1 cellular context compared by ENCODE assay signal in the genomic region with DNA sequence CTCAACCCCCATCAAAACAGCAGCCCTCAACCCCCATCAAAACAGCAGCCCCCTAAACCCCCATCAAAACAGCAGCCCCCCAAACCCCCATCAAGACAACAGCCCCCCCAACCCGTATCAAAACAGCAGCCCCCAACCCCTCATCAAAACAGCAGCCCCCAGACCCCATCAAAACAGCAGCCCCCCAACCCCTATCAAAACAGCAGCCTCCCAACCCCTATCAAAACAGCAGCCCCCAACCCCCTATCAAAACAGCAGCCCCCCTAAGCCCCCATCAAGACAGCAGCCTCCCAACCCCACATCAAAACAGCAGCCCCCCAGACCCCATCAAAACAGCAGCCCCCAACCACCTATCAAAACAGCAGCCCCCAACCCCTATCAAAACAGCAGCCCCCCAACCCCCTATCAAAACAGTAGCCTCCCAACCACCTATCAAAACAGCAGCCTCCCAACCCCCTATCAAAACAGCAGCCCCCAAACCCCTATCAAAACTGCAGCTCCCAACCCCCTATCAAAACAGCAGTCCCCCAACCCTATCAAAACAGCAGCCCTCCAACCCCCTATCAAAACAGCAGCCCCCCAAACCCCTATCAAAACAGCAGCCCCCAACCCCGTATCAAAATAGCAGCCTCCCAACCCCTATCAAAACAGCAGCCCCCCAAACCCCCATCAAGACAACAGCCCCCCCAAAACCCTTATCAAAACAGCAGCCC.
TF ChIP-seq lines count a peak whose summit lies in the region.

No MANE protein-coding gene starts in this region.

TF ChIP-seq in A549, 52 proteins besides CTCF, POLR2A, EP300 and RAD21 (continued from another document):
- TF ChIP-seq, protein P1, sequence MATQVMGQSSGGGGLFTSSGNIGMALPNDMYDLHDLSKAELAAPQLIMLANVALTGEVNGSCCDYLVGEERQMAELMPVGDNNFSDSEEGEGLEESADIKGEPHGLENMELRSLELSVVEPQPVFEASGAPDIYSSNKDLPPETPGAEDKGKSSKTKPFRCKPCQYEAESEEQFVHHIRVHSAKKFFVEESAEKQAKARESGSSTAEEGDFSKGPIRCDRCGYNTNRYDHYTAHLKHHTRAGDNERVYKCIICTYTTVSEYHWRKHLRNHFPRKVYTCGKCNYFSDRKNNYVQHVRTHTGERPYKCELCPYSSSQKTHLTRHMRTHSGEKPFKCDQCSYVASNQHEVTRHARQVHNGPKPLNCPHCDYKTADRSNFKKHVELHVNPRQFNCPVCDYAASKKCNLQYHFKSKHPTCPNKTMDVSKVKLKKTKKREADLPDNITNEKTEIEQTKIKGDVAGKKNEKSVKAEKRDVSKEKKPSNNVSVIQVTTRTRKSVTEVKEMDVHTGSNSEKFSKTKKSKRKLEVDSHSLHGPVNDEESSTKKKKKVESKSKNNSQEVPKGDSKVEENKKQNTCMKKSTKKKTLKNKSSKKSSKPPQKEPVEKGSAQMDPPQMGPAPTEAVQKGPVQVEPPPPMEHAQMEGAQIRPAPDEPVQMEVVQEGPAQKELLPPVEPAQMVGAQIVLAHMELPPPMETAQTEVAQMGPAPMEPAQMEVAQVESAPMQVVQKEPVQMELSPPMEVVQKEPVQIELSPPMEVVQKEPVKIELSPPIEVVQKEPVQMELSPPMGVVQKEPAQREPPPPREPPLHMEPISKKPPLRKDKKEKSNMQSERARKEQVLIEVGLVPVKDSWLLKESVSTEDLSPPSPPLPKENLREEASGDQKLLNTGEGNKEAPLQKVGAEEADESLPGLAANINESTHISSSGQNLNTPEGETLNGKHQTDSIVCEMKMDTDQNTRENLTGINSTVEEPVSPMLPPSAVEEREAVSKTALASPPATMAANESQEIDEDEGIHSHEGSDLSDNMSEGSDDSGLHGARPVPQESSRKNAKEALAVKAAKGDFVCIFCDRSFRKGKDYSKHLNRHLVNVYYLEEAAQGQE (IDR thresholded peaks at IDR 0.05), result no peak
- TF ChIP-seq TFCP2L1 (CRISPR knock-in tag; IDR thresholded peaks at IDR 0.05), result no peak
- TF ChIP-seq KDM1A (IDR thresholded peaks at IDR 0.05; ENCODE audit: low read depth), result no peak
- no peak for TF ChIP-seq PHF8 (IDR thresholded peaks at IDR 0.05; ENCODE audit: borderline replicate concordance, low read depth)
- TF ChIP-seq ZSCAN20 (CRISPR knock-in tag; IDR thresholded peaks at IDR 0.05), result no peak
- TF ChIP-seq RFX5 (IDR thresholded peaks at IDR 0.05), result no peak
- no peak for TF ChIP-seq ZC3H11A (IDR thresholded peaks at IDR 0.05)
TF ChIP-seq in A549: peak in this region for 0.
